Comparison of ENCODE assay signal across 32 cellular contexts in genomic region chr5:11992518-11992917, GRCh38.
"Had no signal": no experiment of that assay in that cellular context is flagged by ENCODE, and none has a peak within 500 bp of the region (broad histone marks: within the 10 kb centered on the region; RNA-seq: fewer than 3 reads in every experiment).

No MANE protein-coding gene starts in this region.

- H3K9me3 ChIP-seq: MG63, Peyer's patch, SJCRH30 had no signal

- H3K36me3 Mint-ChIP-seq: T-cell had no signal

- H3K27ac Mint-ChIP-seq: T-cell had no signal

- H3K27me3 ChIP-seq: MG63, Peyer's patch, SJCRH30 had no signal

- H3K4me1 ChIP-seq: Peyer's patch, SJCRH30 had no signal

- H3K27me3 Mint-ChIP-seq: T-cell had no signal

- H3K4me3 Mint-ChIP-seq: T-cell had no signal

- H3K27ac ChIP-seq: Peyer's patch, SJCRH30, SK-N-MC had no signal

- DNase-seq: Kasumi-1, KG1, MG63, NCI-H1048, NCI-H1092 treated with DMSO at 0.1 percent for 48 hours, NCI-H1105 treated with DMSO at 0.1 percent for 48 hours, NCI-H1417, NCI-H1436, NCI-H146, NCI-H1694, NCI-H187, NCI-H1930, NCI-H2029 treated with DMSO at 0.1 percent for 48 hours, NCI-H2081 treated with DMSO at 0.1 percent for 48 hours, NCI-H2107, NCI-H2171, NCI-H226, NCI-H446 treated with DMSO at 0.1 percent for 48 hours, NCI-H510A, NCI-H524, NCI-H526, NCI-H69, NCI-H748 treated with DMSO at 0.1 percent for 48 hours, NCI-H82, Peyer's patch, Right ventricle myocardium superior, RPMI8226, SIG-M5, SJCRH30, T-cell had no signal

- H3K36me3 ChIP-seq: MG63, Peyer's patch, SJCRH30 had no signal

- H3K4me1 Mint-ChIP-seq: T-cell had no signal

- H3K4me3 ChIP-seq: MG63, Peyer's patch, SJCRH30, SK-N-MC had no signal

- ATAC-seq: SK-N-SH treated with all-trans-retinoic acid at 6 μM for 48 hours, T-cell had no signal
